14 cellular contexts compared by ENCODE assay signal in genomic region chr9:129493714-129494047, GRCh38.
A peak's percentile ranks its signal among the peaks of the same experiment; 100 is the strongest.
DNase-seq lines count a peak whose midpoint lies in the region; ATAC-seq, FAIRE-seq and TF ChIP-seq lines count a peak whose summit lies in the region.
"Had no signal": no experiment of that assay in that cellular context is flagged by ENCODE, and none has a peak within 500 bp of the region (broad histone marks: within the 10 kb centered on the region; RNA-seq: fewer than 3 reads in every experiment).

No MANE protein-coding gene starts in this region.

- H2AFZ ChIP-seq in HepG2 (ENCODE audit: low read length) (no peak overlapping the region), neural cell (ENCODE audit: low read depth, low read length) (no peak overlapping the region)

- H3K27me3 Mint-ChIP-seq in central memory CD8-positive, alpha-beta T cell: no peaks in the 10 kb centered on the region
- H3K27me3 Mint-ChIP-seq: activated naive CD8-positive, alpha-beta T cell had no signal

- H3K9me2 ChIP-seq in neural cell (ENCODE audit: insufficient read depth, low read length): no peaks in the 10 kb centered on the region

- H3K9ac ChIP-seq in liver (ENCODE audit: low read depth in 1 of 2, low read length in 2 of 2) (no peak overlapping the region), HepG2 (ENCODE audit: insufficient read depth, low read depth, low read length) (no peak overlapping the region), neural cell (ENCODE audit: low read length) (peak overlapping the region; percentile 40)

- no peak for ATAC-seq in HepG2
- no peak for ATAC-seq in central memory CD8-positive, alpha-beta T cell (replicated peaks; ENCODE audit: extremely low read depth, poor library complexity, severe bottlenecking)
- ATAC-seq in upper lobe of left lung (ENCODE audit: low FRiP score in 2 of 2): no peak
- no peak for ATAC-seq in esophagus mucosa
- no peak for ATAC-seq in GM21717 (IDR thresholded peaks at IDR 0.05; ENCODE audit: unreplicated experiment)

- H3K36me3 Mint-ChIP-seq in central memory CD8-positive, alpha-beta T cell (ENCODE audit: insufficient read depth): peaks cover 28% of the 10 kb centered on the region

- no peaks in the 10 kb centered on the region for H3K9me3 Mint-ChIP-seq in central memory CD8-positive, alpha-beta T cell

- no TSS peak for BruUV-seq in HepG2 (replicated peaks; lab: Mats Ljungman, UMichigan)

- no peak for TF ChIP-seq POLR2A in HepG2 (IDR thresholded peaks at IDR 0.05; ENCODE audit: insufficient read depth in 1 of 2, low read depth in 2 of 2, low read length in 2 of 2)
- no peak for TF ChIP-seq POLR2A in upper lobe of left lung (IDR thresholded peaks at IDR 0.05)

- TF ChIP-seq RAD21 in liver (IDR thresholded peaks at IDR 0.05): no peak
- TF ChIP-seq RAD21 in HepG2 (CRISPR knock-in tag; IDR thresholded peaks at IDR 0.05): no peak
- no peak for TF ChIP-seq RAD21 in neural cell (conservative IDR thresholded peaks at IDR 0.05)

- H3K36me3 ChIP-seq in liver (ENCODE audit: control insufficient read depth in 4 of 4, insufficient read depth in 3 of 4, low read depth in 1 of 4, low read length in 3 of 4) (peaks cover 0 to 2% (median 0%) of the 10 kb centered on the region in 4 donors), HepG2 (replicated peaks in 1 of 2; ENCODE audit: control insufficient read depth in 1 of 2, insufficient read depth in 2 of 2, low read length in 2 of 2) (peaks cover 1 to 3% of the 10 kb centered on the region in 2 experiments; a peak in 2 of 5 replicates), neural cell (ENCODE audit: insufficient read depth, low read length) (no peaks in the 10 kb centered on the region), upper lobe of left lung (peaks cover 0 to 22% (median 6%) of the 10 kb centered on the region in 4 donors)

- TF ChIP-seq EP300 in HepG2 (IDR thresholded peaks at IDR 0.05; ENCODE audit: low read depth in 2 of 2, low read length in 2 of 2) (no peak), HepG2 (CRISPR knock-in tag; IDR thresholded peaks at IDR 0.05; ENCODE audit: borderline replicate concordance) (no peak), neural cell (conservative IDR thresholded peaks at IDR 0.05; ENCODE audit: poor library complexity, severe bottlenecking) (no peak), upper lobe of left lung (IDR thresholded peaks at IDR 0.05) (no peak)

- peak overlapping the region; percentile 67 to 71 for H3K27ac ChIP-seq in liver (ENCODE audit: low read depth in 1 of 2, low read length in 2 of 2)
- no peak overlapping the region for H3K27ac ChIP-seq in HepG2 (ENCODE audit: extremely low read length, insufficient read depth, low read length)
- peak overlapping the region; percentile 9 for H3K27ac ChIP-seq in neural cell (ENCODE audit: low read length)
- H3K27ac ChIP-seq in upper lobe of left lung: peak overlapping the region; percentile 93 to 99 (median 96)

- H3K4me3 ChIP-seq in liver (ENCODE audit: low read depth in 1 of 3, low read length in 3 of 3) (no peak overlapping the region), HepG2 (replicated peaks in 1 of 3; ENCODE audit: insufficient read depth in 1 of 3, low read depth in 2 of 3, low read length in 3 of 3) (no peak overlapping the region), neural cell (ENCODE audit: low read length) (no peak overlapping the region), upper lobe of left lung (no peak overlapping the region)

- H3K9me3 ChIP-seq in liver (ENCODE audit: control insufficient read depth in 4 of 4, low read length in 3 of 4) (no peaks in the 10 kb centered on the region), HepG2 (ENCODE audit: low read length) (no peaks in the 10 kb centered on the region), neural cell (ENCODE audit: low read length) (no peaks in the 10 kb centered on the region), upper lobe of left lung (no peaks in the 10 kb centered on the region)

- H3K79me2 ChIP-seq in HepG2 (ENCODE audit: insufficient read depth, low read length): peaks cover 37% of the 10 kb centered on the region
- peaks cover 10% of the 10 kb centered on the region for H3K79me2 ChIP-seq in neural cell (replicated peaks; ENCODE audit: insufficient read depth, low read length)

- no peak for FAIRE-seq in HepG2 (lab: Jason Lieb, UNC)
- FAIRE-seq: G401.6, GM18507 had no signal

- TF ChIP-seq CTCF in liver (IDR thresholded peaks at IDR 0.05; ENCODE audit: low read depth, low read length, missing input control) (no peak), HepG2 (CRISPR knock-in tag; IDR thresholded peaks at IDR 0.05) (no peak), neural cell (IDR thresholded peaks at IDR 0.05; ENCODE audit: poor library complexity, severe bottlenecking) (no peak), upper lobe of left lung (IDR thresholded peaks at IDR 0.05) (no peak)

- peaks cover 45% of the 10 kb centered on the region for H3K4me1 Mint-ChIP-seq in central memory CD8-positive, alpha-beta T cell

- intact Hi-C loops in HepG2 (cut with micrococcal nuclease; ENCODE audit: unreplicated experiment): no loop called here

- H3F3A ChIP-seq in neural cell (ENCODE audit: insufficient read depth, low read length, poor library complexity, severe bottlenecking): no peaks in the 10 kb centered on the region

- H4K20me1 ChIP-seq in HepG2 (ENCODE audit: insufficient read depth, low read length) (no peaks in the 10 kb centered on the region), neural cell (ENCODE audit: insufficient read depth) (no peaks in the 10 kb centered on the region)

- POLR2A ChIA-PET in HepG2 (lab: Yijun Ruan, JAX): interaction anchor here (0.7 to 6.4 kb wide), 4 partner anchors 34 to 319 kb away, joined by 3 to 53 read pairs (median 4); partner anchors contain the start of gene IER5L

- H3K27me3 ChIP-seq in liver (ENCODE audit: control insufficient read depth in 4 of 4, insufficient read depth in 4 of 4, low read length in 3 of 4) (no peaks in the 10 kb centered on the region), HepG2 (ENCODE audit: control insufficient read depth in 1 of 2, insufficient read depth in 2 of 2, low read length in 2 of 2) (no peaks in the 10 kb centered on the region; a peak in 1 of 5 replicates), neural cell (ENCODE audit: insufficient read depth, low read depth, low read length) (no peaks in the 10 kb centered on the region), upper lobe of left lung (no peaks in the 10 kb centered on the region)

- 85% methylated on average over 7 of the region's 7 CpGs for WGBS in liver
- 87% methylated on average over 7 of the region's 7 CpGs for WGBS in HepG2 (ENCODE audit: low lambda C conversion rate)
- 78 to 83% methylated on average over 7 of the region's 7 CpGs for WGBS in upper lobe of left lung, 2 donors

- peaks cover 9 to 46% (median 25%) of the 10 kb centered on the region in 4 donors for H3K4me1 ChIP-seq in liver (ENCODE audit: control insufficient read depth in 4 of 4, insufficient read depth in 4 of 4, low read length in 3 of 4)
- H3K4me1 ChIP-seq in HepG2 (ENCODE audit: insufficient read depth, low read length): peaks cover 99% of the 10 kb centered on the region
- peaks cover 62 to 95% (median 72%) of the 10 kb centered on the region in 4 donors for H3K4me1 ChIP-seq in upper lobe of left lung

- H3K4me3 Mint-ChIP-seq in central memory CD8-positive, alpha-beta T cell: peak overlapping the region; percentile 6
- H3K4me3 Mint-ChIP-seq: activated naive CD8-positive, alpha-beta T cell had no signal

- DNase-seq in HepG2 (ENCODE audit: low spot score) (no peak), upper lobe of left lung (no peak), DMS53 (lab: John Stamatoyannopoulos, UW) (no peak)
- DNase-seq in central memory CD8-positive, alpha-beta T cell (ENCODE audit: low spot score in 2 of 2): no peak
- DNase-seq: effector memory CD4-positive, alpha-beta T cell; Kasumi-1; NCI-H2081 had no signal

- H3K27ac Mint-ChIP-seq in central memory CD8-positive, alpha-beta T cell (ENCODE audit: low read depth): peak overlapping the region; percentile 58

- H3K4me2 ChIP-seq in HepG2 (ENCODE audit: low read depth, low read length) (no peak overlapping the region), neural cell (ENCODE audit: low read length) (no peak overlapping the region)

- CTCF ChIA-PET in HepG2 (lab: Yijun Ruan, JAX; ENCODE audit: low intra/inter-chr PET ratio, low total read pairs): no interaction called here

- in situ Hi-C loops in HepG2 (cut with HindIII; ENCODE audit: extremely low pct_ligation_motif_present, low pct_unique_long_range_greater_than_20kb): loop anchor here (10.0 kb wide), 1 partner anchor 121 kb away; no protein-coding TSS in a partner anchor

TF ChIP-seq in HepG2, 621 proteins besides CTCF, POLR2A, EP300 and RAD21 (continues in another document):
- TF ChIP-seq, protein P1, sequence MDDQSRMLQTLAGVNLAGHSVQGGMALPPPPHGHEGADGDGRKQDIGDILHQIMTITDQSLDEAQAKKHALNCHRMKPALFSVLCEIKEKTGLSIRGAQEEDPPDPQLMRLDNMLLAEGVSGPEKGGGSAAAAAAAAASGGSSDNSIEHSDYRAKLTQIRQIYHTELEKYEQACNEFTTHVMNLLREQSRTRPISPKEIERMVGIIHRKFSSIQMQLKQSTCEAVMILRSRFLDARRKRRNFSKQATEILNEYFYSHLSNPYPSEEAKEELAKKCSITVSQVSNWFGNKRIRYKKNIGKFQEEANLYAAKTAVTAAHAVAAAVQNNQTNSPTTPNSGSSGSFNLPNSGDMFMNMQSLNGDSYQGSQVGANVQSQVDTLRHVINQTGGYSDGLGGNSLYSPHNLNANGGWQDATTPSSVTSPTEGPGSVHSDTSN (CRISPR knock-in tag; IDR thresholded peaks at IDR 0.05; ENCODE audit: borderline replicate concordance): no peak
- TF ChIP-seq PCBP1 (IDR thresholded peaks at IDR 0.05; ENCODE audit: borderline replicate concordance, low read depth, low read length): no peak
- TF ChIP-seq ZNF20 (CRISPR knock-in tag; IDR thresholded peaks at IDR 0.05): no peak
- no peak for TF ChIP-seq PRPF4 (IDR thresholded peaks at IDR 0.05; ENCODE audit: low read depth, low read length, poor library complexity, severe bottlenecking)
